Comparison of ENCODE assay signal across 1 cellular context in the genomic region with DNA sequence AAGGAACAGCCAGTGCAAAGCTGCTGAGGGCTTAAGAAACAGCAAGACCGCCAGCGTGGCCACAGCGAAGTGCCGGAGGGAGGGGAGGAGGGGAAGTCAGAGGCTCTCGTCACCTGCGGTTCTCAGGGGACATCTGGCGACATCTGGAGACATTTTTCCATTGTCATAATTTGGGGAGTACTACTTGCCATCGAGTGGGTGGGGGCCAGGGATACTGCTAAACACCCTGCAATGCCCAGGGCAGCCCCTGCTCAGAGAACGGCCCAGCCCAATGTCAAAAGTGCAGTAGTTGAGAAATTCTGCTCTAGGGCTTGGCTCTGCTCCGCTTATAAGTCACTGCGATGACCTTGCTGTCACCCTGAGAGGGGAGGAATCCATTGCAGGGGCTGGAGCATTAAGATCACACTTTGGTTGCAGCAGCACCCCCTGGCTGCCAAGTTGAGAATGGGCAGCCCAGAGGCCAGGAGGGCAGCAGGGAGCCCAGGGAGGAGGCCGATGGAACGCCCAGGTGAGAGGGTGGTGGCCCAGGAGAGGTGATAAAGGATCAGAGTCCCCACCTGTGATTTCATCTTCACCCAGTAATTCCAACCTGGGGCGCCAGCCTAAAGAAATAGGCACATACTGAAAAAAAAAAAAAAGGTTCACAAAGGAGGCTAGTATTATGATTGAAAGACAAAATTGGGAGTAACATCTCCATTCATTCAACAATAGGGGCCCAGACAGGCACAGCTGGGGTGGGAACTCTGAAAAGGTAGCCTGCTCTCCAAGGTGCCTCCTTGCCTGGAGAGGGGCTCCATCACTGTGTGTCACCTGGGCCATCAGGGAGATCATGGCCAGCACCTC.
TF ChIP-seq lines count a peak whose summit lies in the region.

No MANE protein-coding gene starts in this region.

TF ChIP-seq in K562, 482 proteins besides CTCF, POLR2A, EP300 and RAD21 (continued from another document and continues in another):
- TF ChIP-seq, protein P1, sequence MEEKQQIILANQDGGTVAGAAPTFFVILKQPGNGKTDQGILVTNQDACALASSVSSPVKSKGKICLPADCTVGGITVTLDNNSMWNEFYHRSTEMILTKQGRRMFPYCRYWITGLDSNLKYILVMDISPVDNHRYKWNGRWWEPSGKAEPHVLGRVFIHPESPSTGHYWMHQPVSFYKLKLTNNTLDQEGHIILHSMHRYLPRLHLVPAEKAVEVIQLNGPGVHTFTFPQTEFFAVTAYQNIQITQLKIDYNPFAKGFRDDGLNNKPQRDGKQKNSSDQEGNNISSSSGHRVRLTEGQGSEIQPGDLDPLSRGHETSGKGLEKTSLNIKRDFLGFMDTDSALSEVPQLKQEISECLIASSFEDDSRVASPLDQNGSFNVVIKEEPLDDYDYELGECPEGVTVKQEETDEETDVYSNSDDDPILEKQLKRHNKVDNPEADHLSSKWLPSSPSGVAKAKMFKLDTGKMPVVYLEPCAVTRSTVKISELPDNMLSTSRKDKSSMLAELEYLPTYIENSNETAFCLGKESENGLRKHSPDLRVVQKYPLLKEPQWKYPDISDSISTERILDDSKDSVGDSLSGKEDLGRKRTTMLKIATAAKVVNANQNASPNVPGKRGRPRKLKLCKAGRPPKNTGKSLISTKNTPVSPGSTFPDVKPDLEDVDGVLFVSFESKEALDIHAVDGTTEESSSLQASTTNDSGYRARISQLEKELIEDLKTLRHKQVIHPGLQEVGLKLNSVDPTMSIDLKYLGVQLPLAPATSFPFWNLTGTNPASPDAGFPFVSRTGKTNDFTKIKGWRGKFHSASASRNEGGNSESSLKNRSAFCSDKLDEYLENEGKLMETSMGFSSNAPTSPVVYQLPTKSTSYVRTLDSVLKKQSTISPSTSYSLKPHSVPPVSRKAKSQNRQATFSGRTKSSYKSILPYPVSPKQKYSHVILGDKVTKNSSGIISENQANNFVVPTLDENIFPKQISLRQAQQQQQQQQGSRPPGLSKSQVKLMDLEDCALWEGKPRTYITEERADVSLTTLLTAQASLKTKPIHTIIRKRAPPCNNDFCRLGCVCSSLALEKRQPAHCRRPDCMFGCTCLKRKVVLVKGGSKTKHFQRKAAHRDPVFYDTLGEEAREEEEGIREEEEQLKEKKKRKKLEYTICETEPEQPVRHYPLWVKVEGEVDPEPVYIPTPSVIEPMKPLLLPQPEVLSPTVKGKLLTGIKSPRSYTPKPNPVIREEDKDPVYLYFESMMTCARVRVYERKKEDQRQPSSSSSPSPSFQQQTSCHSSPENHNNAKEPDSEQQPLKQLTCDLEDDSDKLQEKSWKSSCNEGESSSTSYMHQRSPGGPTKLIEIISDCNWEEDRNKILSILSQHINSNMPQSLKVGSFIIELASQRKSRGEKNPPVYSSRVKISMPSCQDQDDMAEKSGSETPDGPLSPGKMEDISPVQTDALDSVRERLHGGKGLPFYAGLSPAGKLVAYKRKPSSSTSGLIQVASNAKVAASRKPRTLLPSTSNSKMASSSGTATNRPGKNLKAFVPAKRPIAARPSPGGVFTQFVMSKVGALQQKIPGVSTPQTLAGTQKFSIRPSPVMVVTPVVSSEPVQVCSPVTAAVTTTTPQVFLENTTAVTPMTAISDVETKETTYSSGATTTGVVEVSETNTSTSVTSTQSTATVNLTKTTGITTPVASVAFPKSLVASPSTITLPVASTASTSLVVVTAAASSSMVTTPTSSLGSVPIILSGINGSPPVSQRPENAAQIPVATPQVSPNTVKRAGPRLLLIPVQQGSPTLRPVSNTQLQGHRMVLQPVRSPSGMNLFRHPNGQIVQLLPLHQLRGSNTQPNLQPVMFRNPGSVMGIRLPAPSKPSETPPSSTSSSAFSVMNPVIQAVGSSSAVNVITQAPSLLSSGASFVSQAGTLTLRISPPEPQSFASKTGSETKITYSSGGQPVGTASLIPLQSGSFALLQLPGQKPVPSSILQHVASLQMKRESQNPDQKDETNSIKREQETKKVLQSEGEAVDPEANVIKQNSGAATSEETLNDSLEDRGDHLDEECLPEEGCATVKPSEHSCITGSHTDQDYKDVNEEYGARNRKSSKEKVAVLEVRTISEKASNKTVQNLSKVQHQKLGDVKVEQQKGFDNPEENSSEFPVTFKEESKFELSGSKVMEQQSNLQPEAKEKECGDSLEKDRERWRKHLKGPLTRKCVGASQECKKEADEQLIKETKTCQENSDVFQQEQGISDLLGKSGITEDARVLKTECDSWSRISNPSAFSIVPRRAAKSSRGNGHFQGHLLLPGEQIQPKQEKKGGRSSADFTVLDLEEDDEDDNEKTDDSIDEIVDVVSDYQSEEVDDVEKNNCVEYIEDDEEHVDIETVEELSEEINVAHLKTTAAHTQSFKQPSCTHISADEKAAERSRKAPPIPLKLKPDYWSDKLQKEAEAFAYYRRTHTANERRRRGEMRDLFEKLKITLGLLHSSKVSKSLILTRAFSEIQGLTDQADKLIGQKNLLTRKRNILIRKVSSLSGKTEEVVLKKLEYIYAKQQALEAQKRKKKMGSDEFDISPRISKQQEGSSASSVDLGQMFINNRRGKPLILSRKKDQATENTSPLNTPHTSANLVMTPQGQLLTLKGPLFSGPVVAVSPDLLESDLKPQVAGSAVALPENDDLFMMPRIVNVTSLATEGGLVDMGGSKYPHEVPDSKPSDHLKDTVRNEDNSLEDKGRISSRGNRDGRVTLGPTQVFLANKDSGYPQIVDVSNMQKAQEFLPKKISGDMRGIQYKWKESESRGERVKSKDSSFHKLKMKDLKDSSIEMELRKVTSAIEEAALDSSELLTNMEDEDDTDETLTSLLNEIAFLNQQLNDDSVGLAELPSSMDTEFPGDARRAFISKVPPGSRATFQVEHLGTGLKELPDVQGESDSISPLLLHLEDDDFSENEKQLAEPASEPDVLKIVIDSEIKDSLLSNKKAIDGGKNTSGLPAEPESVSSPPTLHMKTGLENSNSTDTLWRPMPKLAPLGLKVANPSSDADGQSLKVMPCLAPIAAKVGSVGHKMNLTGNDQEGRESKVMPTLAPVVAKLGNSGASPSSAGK (IDR thresholded peaks at IDR 0.05): no peak
- no peak for TF ChIP-seq PCBP1 (IDR thresholded peaks at IDR 0.05; ENCODE audit: low read depth, low read length, poor library complexity, severe bottlenecking)
- no peak for TF ChIP-seq CXXC5 (CRISPR knock-in tag; IDR thresholded peaks at IDR 0.05)
- TF ChIP-seq NFATC3 (IDR thresholded peaks at IDR 0.05): no peak
- TF ChIP-seq GTF2F1 (IDR thresholded peaks at IDR 0.05; ENCODE audit: low read depth, low read length): no peak
- no peak for TF ChIP-seq FIP1L1 (IDR thresholded peaks at IDR 0.05; ENCODE audit: low read depth, low read length, poor library complexity, severe bottlenecking)
- TF ChIP-seq XRCC3 (IDR thresholded peaks at IDR 0.05): no peak
- no peak for TF ChIP-seq ETS2 (tag; IDR thresholded peaks at IDR 0.05; ENCODE audit: borderline replicate concordance, poor library complexity, severe bottlenecking)
- no peak for TF ChIP-seq SAFB (IDR thresholded peaks at IDR 0.05; ENCODE audit: borderline replicate concordance, low read depth, low read length)
- no peak for TF ChIP-seq SAP30 (IDR thresholded peaks at IDR 0.05; ENCODE audit: borderline replicate concordance, insufficient read depth, low read depth, low read length, poor library complexity, severe bottlenecking)
- TF ChIP-seq ZNF133 (CRISPR knock-in tag; IDR thresholded peaks at IDR 0.05): no peak
- no peak for TF ChIP-seq HDAC8 (tag; IDR thresholded peaks at IDR 0.05)
- TF ChIP-seq ATF7 (IDR thresholded peaks at IDR 0.05): 0 out of 2 replicates have a peak, but pooled peaks have one; percentile 15
- no peak for TF ChIP-seq SRSF3 (IDR thresholded peaks at IDR 0.05; ENCODE audit: insufficient read depth, low read length)
- no peak for TF ChIP-seq ELF2 (CRISPR knock-in tag; IDR thresholded peaks at IDR 0.05)
- no peak for TF ChIP-seq BMI1 (IDR thresholded peaks at IDR 0.05; ENCODE audit: low read length)
- TF ChIP-seq ZNF668 (CRISPR knock-in tag; IDR thresholded peaks at IDR 0.05): no peak
- TF ChIP-seq SUPT5H (IDR thresholded peaks at IDR 0.05): no peak
- TF ChIP-seq ZKSCAN8 (CRISPR knock-in tag; IDR thresholded peaks at IDR 0.05): no peak
- TF ChIP-seq SNRNP70 (optimal IDR thresholded peaks at IDR 0.05; ENCODE audit: low read depth, low read length): no peak
- no peak for TF ChIP-seq CREBBP (IDR thresholded peaks at IDR 0.05; ENCODE audit: low read depth, low read length)
- no peak for TF ChIP-seq ZNF174 (CRISPR knock-in tag; IDR thresholded peaks at IDR 0.05)
- no peak for TF ChIP-seq KDM1A (IDR thresholded peaks at IDR 0.05)
- no peak for TF ChIP-seq ZNF41 (CRISPR knock-in tag; conservative IDR thresholded peaks at IDR 0.05)
- no peak for TF ChIP-seq ILF3 (IDR thresholded peaks at IDR 0.05; ENCODE audit: borderline replicate concordance)
- peak in 2 of 3 experiments; percentile 32 to 68 for TF ChIP-seq YY1 (IDR thresholded peaks at IDR 0.05; ENCODE audit: borderline replicate concordance in 1 of 3, control insufficient read depth in 1 of 3, extremely low read depth in 1 of 3, insufficient read depth in 3 of 3, insufficient read length in 1 of 3, insufficient replicate concordance in 2 of 3, low read depth in 1 of 3, low read length in 2 of 3)
- peak; percentile 42; the same call in 1 of the 2 replicates for TF ChIP-seq SMC3 (conservative IDR thresholded peaks at IDR 0.05; ENCODE audit: insufficient read depth, low read depth, low read length)
- TF ChIP-seq KAT8 (IDR thresholded peaks at IDR 0.05; ENCODE audit: low read depth): no peak
- TF ChIP-seq GABPB1 (CRISPR knock-in tag; IDR thresholded peaks at IDR 0.05): no peak
- TF ChIP-seq HNRNPUL1 (IDR thresholded peaks at IDR 0.05; ENCODE audit: low read length): no peak
- TF ChIP-seq MAZ (CRISPR knock-in tag; conservative IDR thresholded peaks at IDR 0.05 in 1 of 2, IDR thresholded peaks at IDR 0.05 in 1 of 2): peak in 1 of 2 experiments; percentile 30; a peak in 1 of 4 replicates
- TF ChIP-seq CTBP1 (IDR thresholded peaks at IDR 0.05; ENCODE audit: borderline replicate concordance): peak; percentile 17; the same call in 1 of the 2 replicates
- TF ChIP-seq BDP1 (IDR thresholded peaks at IDR 0.05; ENCODE audit: insufficient read depth, insufficient read length): no peak
- TF ChIP-seq ZSCAN32 (CRISPR knock-in tag; IDR thresholded peaks at IDR 0.05): no peak
- TF ChIP-seq, protein P2, sequence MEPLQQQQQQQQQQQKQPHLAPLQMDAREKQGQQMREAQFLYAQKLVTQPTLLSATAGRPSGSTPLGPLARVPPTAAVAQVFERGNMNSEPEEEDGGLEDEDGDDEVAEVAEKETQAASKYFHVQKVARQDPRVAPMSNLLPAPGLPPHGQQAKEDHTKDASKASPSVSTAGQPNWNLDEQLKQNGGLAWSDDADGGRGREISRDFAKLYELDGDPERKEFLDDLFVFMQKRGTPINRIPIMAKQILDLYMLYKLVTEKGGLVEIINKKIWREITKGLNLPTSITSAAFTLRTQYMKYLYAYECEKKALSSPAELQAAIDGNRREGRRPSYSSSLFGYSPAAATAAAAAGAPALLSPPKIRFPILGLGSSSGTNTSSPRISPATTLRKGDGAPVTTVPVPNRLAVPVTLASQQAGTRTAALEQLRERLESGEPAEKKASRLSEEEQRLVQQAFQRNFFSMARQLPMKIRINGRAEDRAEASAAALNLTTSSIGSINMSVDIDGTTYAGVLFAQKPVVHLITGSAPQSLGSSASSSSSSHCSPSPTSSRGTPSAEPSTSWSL (CRISPR knock-in tag; IDR thresholded peaks at IDR 0.05; ENCODE audit: borderline replicate concordance): no peak
- TF ChIP-seq, protein P3, sequence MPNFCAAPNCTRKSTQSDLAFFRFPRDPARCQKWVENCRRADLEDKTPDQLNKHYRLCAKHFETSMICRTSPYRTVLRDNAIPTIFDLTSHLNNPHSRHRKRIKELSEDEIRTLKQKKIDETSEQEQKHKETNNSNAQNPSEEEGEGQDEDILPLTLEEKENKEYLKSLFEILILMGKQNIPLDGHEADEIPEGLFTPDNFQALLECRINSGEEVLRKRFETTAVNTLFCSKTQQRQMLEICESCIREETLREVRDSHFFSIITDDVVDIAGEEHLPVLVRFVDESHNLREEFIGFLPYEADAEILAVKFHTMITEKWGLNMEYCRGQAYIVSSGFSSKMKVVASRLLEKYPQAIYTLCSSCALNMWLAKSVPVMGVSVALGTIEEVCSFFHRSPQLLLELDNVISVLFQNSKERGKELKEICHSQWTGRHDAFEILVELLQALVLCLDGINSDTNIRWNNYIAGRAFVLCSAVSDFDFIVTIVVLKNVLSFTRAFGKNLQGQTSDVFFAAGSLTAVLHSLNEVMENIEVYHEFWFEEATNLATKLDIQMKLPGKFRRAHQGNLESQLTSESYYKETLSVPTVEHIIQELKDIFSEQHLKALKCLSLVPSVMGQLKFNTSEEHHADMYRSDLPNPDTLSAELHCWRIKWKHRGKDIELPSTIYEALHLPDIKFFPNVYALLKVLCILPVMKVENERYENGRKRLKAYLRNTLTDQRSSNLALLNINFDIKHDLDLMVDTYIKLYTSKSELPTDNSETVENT (CRISPR knock-in tag; IDR thresholded peaks at IDR 0.05): no peak
- TF ChIP-seq CSDE1 (IDR thresholded peaks at IDR 0.05): no peak
- TF ChIP-seq, protein P4, sequence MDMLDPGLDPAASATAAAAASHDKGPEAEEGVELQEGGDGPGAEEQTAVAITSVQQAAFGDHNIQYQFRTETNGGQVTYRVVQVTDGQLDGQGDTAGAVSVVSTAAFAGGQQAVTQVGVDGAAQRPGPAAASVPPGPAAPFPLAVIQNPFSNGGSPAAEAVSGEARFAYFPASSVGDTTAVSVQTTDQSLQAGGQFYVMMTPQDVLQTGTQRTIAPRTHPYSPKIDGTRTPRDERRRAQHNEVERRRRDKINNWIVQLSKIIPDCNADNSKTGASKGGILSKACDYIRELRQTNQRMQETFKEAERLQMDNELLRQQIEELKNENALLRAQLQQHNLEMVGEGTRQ (CRISPR knock-in tag; IDR thresholded peaks at IDR 0.05): no peak
- no peak for TF ChIP-seq POLR2AphosphoS5 (IDR thresholded peaks at IDR 0.05; ENCODE audit: control insufficient read depth, insufficient read depth, low read depth, low read length)
- no peak for TF ChIP-seq ELF4 (CRISPR knock-in tag; IDR thresholded peaks at IDR 0.05)
- TF ChIP-seq, protein P5, sequence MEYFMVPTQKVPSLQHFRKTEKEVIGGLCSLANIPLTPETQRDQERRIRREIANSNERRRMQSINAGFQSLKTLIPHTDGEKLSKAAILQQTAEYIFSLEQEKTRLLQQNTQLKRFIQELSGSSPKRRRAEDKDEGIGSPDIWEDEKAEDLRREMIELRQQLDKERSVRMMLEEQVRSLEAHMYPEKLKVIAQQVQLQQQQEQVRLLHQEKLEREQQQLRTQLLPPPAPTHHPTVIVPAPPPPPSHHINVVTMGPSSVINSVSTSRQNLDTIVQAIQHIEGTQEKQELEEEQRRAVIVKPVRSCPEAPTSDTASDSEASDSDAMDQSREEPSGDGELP (CRISPR knock-in tag; IDR thresholded peaks at IDR 0.05; ENCODE audit: borderline replicate concordance): no peak
- TF ChIP-seq ZNF165 (CRISPR knock-in tag; IDR thresholded peaks at IDR 0.05; ENCODE audit: borderline replicate concordance): no peak
- TF ChIP-seq, protein P6, sequence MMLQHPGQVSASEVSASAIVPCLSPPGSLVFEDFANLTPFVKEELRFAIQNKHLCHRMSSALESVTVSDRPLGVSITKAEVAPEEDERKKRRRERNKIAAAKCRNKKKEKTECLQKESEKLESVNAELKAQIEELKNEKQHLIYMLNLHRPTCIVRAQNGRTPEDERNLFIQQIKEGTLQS (IDR thresholded peaks at IDR 0.05): no peak
- TF ChIP-seq, protein P6 (CRISPR knock-in tag; conservative IDR thresholded peaks at IDR 0.05): no peak
- TF ChIP-seq PHF8 (IDR thresholded peaks at IDR 0.05; ENCODE audit: borderline replicate concordance, low read length): no peak; the same call in 1 of the 2 replicates
- TF ChIP-seq CBFA2T2 (conservative IDR thresholded peaks at IDR 0.05): no peak
- TF ChIP-seq GATA2 (CRISPR knock-in tag; IDR thresholded peaks at IDR 0.05): no peak
- TF ChIP-seq ZNF780A (CRISPR knock-in tag; IDR thresholded peaks at IDR 0.05): no peak
